ENCODE assay signal across 13 cellular contexts in the genomic region with DNA sequence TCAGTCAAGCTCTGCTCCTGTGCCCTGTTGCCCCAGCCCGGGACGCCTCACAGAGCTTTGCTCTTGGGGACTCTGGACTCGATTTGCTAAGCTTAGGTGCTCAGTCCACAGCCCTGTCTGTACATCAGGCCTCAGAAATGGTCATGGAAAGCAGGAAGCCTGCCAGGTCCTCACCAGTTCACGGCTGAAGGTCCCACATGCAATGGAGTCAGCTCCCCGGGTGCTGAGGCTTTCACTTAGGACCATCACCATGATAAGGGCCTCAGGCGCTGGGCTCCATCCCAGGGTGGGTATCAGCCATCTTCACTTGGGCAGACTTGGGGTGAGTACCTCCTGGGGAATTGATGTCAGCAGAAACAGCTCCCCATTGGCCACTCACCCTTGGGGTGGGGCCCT. TPM values are rescaled to one million over a fixed set of nuclear protein-coding genes. Genes with fewer than 3 reads are reported as not detected.
DNase-seq lines count a peak whose midpoint lies in the region; ATAC-seq, FAIRE-seq and TF ChIP-seq lines count a peak whose summit lies in the region.
"Had no signal": no experiment of that assay in that cellular context is flagged by ENCODE, and none has a peak within 500 bp of the region (broad histone marks: within the 10 kb centered on the region; RNA-seq: fewer than 3 reads in every experiment).

No MANE protein-coding gene starts in this region.

- H3K27ac ChIP-seq in CD4-positive, alpha-beta memory T cell (ENCODE audit: low read depth, low read length), result peak overlapping the region; percentile 90
- H3K27ac ChIP-seq in kidney (ENCODE audit: low read depth in 2 of 2, low read length in 2 of 2), result peak overlapping the region; percentile 63 to 85
- H3K27ac ChIP-seq in spleen, result peak overlapping the region; percentile 0 to 95 (median 86)
- H3K27ac ChIP-seq: PC-9 had no signal

- H3K9me3 ChIP-seq in CD4-positive, alpha-beta memory T cell (ENCODE audit: control insufficient read depth in 1 of 2, low read length in 2 of 2), result no peaks in the 10 kb centered on the region
- H3K9me3 ChIP-seq in kidney (ENCODE audit: control insufficient read depth in 1 of 2, low read length in 2 of 2) (no peaks in the 10 kb centered on the region), spleen (no peaks in the 10 kb centered on the region)

- CTCF ChIA-PET in CD4-positive, alpha-beta memory T cell (lab: Charles Lee; ENCODE audit: partially characterized antibody), result interaction anchor here (1.0 to 11.1 kb wide), 10 partner anchors 9 to 168 kb away, joined by 3 to 201 read pairs (median 6); no protein-coding TSS in a partner anchor
- CTCF ChIA-PET in WTC11 (lab: Charles Lee), result interaction anchor here (3.5 to 5.0 kb wide), 2 partner anchors 12 to 34 kb away, joined by 29 to 46 read pairs; no protein-coding TSS in a partner anchor

- no peak overlapping the region for H3K4me3 ChIP-seq in CD4-positive, alpha-beta memory T cell (ENCODE audit: low read length in 2 of 2)
- H3K4me3 ChIP-seq in kidney (ENCODE audit: low read length in 2 of 2) (no peak overlapping the region), spleen (no peak overlapping the region)
- H3K4me3 ChIP-seq: PC-9 had no signal

- TF ChIP-seq CTCF in WTC11 (IDR thresholded peaks at IDR 0.05) (no peak), kidney (IDR thresholded peaks at IDR 0.05; ENCODE audit: borderline replicate concordance, extremely low read depth, insufficient read depth) (no peak), spleen (IDR thresholded peaks at IDR 0.05 in 8 of 11, conservative IDR thresholded peaks at IDR 0.05 in 3 of 11) (no peak), osteocyte (IDR thresholded peaks at IDR 0.05) (no peak)

- no peaks in the 10 kb centered on the region for H3K9me3 Mint-ChIP-seq in CD4-positive, alpha-beta memory T cell
- H3K9me3 Mint-ChIP-seq in WTC11 (no peaks in the 10 kb centered on the region), osteocyte (ENCODE audit: unreplicated experiment) (no peaks in the 10 kb centered on the region)

- no peak for FAIRE-seq in kidney (lab: Jason Lieb, UNC)
- FAIRE-seq: bronchial epithelial cell, TTC549 had no signal

- POLR2A ChIA-PET in CD4-positive, alpha-beta memory T cell (lab: Charles Lee; ENCODE audit: partially characterized antibody), result interaction anchor here (0.8 to 15.3 kb wide), 10 partner anchors 9 to 94 kb away, joined by 3 to 544 read pairs (median 20); no protein-coding TSS in a partner anchor
- POLR2A ChIA-PET in WTC11 (lab: Charles Lee), result no interaction called here

- TF ChIP-seq POLR2A in spleen (IDR thresholded peaks at IDR 0.05), result no peak

- peak overlapping the region in 1 of 2 donors; percentile 49 for H3K9ac ChIP-seq in kidney (ENCODE audit: low read length in 2 of 2)

- no peak for ATAC-seq in WTC11
- no peak for ATAC-seq in GM18858 (IDR thresholded peaks at IDR 0.05; ENCODE audit: unreplicated experiment)
- ATAC-seq: esophagus mucosa had no signal

- peak overlapping the region; percentile 83 to 97 (median 95) for H3K27ac Mint-ChIP-seq in CD4-positive, alpha-beta memory T cell
- H3K27ac Mint-ChIP-seq in WTC11, result peak overlapping the region; percentile 47; the same call in 1 of the 2 replicates
- no peak overlapping the region for H3K27ac Mint-ChIP-seq in osteocyte (ENCODE audit: unreplicated experiment)

- H3K4me1 Mint-ChIP-seq in CD4-positive, alpha-beta memory T cell, result peaks cover 81 to 100% (median 92%) of the 10 kb centered on the region in 4 donors
- peaks cover 52% of the 10 kb centered on the region for H3K4me1 Mint-ChIP-seq in WTC11
- peaks cover 5% of the 10 kb centered on the region for H3K4me1 Mint-ChIP-seq in osteocyte (ENCODE audit: unreplicated experiment)

- H3K27me3 ChIP-seq in CD4-positive, alpha-beta memory T cell (ENCODE audit: insufficient read depth, low read length), result no peaks in the 10 kb centered on the region
- H3K27me3 ChIP-seq in spleen (replicated peaks in 1 of 7), result no peaks in the 10 kb centered on the region

- peak overlapping the region in 5 of 8 donors; percentile 24 to 65 (median 53) for H3K4me3 Mint-ChIP-seq in CD4-positive, alpha-beta memory T cell
- H3K4me3 Mint-ChIP-seq in WTC11 (no peak overlapping the region), osteocyte (ENCODE audit: unreplicated experiment) (no peak overlapping the region)

- peak in 1 of 5 donors; percentile 35 for DNase-seq in CD4-positive, alpha-beta memory T cell
- DNase-seq in WTC11 (ENCODE audit: low spot score) (no peak), kidney (peak; percentile 46), spleen (peak; percentile 70), SKM-1 treated with dmso at 0.1 percent for 144 hours (lab: John Stamatoyannopoulos, UW; ENCODE audit: unreplicated experiment) (no peak), NOMO-1 (lab: John Stamatoyannopoulos, UW; ENCODE audit: unreplicated experiment in 2 of 2) (no peak), osteocyte (ENCODE audit: extremely low spot score, unreplicated experiment) (no peak)
- DNase-seq: MM.1S, PC-9 had no signal

- no peaks in the 10 kb centered on the region for H3K27me3 Mint-ChIP-seq in CD4-positive, alpha-beta memory T cell
- H3K27me3 Mint-ChIP-seq in WTC11 (ENCODE audit: low read depth), result no peaks in the 10 kb centered on the region
- no peaks in the 10 kb centered on the region for H3K27me3 Mint-ChIP-seq in osteocyte (ENCODE audit: unreplicated experiment)

- peaks cover 18% of the 10 kb centered on the region for H3K36me3 ChIP-seq in CD4-positive, alpha-beta memory T cell (ENCODE audit: insufficient read depth, low read length)
- H3K36me3 ChIP-seq in kidney (ENCODE audit: control insufficient read depth in 1 of 2, insufficient read depth in 2 of 2, low read length in 2 of 2), result no peaks in the 10 kb centered on the region
- peaks cover 0 to 46% (median 15%) of the 10 kb centered on the region in 6 donors for H3K36me3 ChIP-seq in spleen

- peaks cover 100% of the 10 kb centered on the region for H3K4me1 ChIP-seq in CD4-positive, alpha-beta memory T cell (ENCODE audit: insufficient read depth, low read length)
- H3K4me1 ChIP-seq in kidney (ENCODE audit: control insufficient read depth in 1 of 2, insufficient read depth in 1 of 2, low read depth in 1 of 2, low read length in 2 of 2) (peaks cover 92 to 98% of the 10 kb centered on the region in 2 donors), spleen (peaks cover 92 to 100% (median 100%) of the 10 kb centered on the region in 6 donors)

- H3K36me3 Mint-ChIP-seq in CD4-positive, alpha-beta memory T cell, result peaks cover 26 to 46% of the 10 kb centered on the region in 2 donors
- H3K36me3 Mint-ChIP-seq in WTC11 (peaks cover 7% of the 10 kb centered on the region; the same call in 1 of the 2 replicates), osteocyte (ENCODE audit: unreplicated experiment) (peaks cover 3% of the 10 kb centered on the region)

- WGBS in spleen, 5 donors, result 79 to 89% (median 85%) methylated on average over 5 to 6 of the region's 6 CpGs

- intact Hi-C loops in CD4-positive, alpha-beta memory T cell (cut with micrococcal nuclease), result no loop called here
- intact Hi-C loops in kidney (cut with DNase I), result no loop called here
- intact Hi-C loops in spleen (cut with DNase I; ENCODE audit: low total_unique reads), result no loop called here

TF ChIP-seq in WTC11, 78 proteins besides CTCF, POLR2A, EP300 and RAD21:
- no peak for TF ChIP-seq FOXP4 (CRISPR knock-in tag; IDR thresholded peaks at IDR 0.05)
- TF ChIP-seq, protein P1, sequence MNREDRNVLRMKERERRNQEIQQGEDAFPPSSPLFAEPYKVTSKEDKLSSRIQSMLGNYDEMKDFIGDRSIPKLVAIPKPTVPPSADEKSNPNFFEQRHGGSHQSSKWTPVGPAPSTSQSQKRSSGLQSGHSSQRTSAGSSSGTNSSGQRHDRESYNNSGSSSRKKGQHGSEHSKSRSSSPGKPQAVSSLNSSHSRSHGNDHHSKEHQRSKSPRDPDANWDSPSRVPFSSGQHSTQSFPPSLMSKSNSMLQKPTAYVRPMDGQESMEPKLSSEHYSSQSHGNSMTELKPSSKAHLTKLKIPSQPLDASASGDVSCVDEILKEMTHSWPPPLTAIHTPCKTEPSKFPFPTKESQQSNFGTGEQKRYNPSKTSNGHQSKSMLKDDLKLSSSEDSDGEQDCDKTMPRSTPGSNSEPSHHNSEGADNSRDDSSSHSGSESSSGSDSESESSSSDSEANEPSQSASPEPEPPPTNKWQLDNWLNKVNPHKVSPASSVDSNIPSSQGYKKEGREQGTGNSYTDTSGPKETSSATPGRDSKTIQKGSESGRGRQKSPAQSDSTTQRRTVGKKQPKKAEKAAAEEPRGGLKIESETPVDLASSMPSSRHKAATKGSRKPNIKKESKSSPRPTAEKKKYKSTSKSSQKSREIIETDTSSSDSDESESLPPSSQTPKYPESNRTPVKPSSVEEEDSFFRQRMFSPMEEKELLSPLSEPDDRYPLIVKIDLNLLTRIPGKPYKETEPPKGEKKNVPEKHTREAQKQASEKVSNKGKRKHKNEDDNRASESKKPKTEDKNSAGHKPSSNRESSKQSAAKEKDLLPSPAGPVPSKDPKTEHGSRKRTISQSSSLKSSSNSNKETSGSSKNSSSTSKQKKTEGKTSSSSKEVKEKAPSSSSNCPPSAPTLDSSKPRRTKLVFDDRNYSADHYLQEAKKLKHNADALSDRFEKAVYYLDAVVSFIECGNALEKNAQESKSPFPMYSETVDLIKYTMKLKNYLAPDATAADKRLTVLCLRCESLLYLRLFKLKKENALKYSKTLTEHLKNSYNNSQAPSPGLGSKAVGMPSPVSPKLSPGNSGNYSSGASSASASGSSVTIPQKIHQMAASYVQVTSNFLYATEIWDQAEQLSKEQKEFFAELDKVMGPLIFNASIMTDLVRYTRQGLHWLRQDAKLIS (CRISPR knock-in tag; IDR thresholded peaks at IDR 0.05; ENCODE audit: borderline replicate concordance), result no peak

RNA-seq across cellular contexts. Expression of gene FAM53B, which starts 37.7 kb away (rescaled TPM):
- total RNA-seq in CD4-positive, alpha-beta memory T cell, result 10 to 100 TPM; 57.3 to 60.7 TPM
- 10 to 100 TPM in 1 of 2 donors, 1 to 10 TPM in 1; 7.3 to 42.5 TPM for polyA plus RNA-seq in CD4-positive, alpha-beta memory T cell
- total RNA-seq in WTC11 (2021) (18.7 to 21.3 TPM (median 19.9 TPM) in 3 replicates), kidney (30.0 TPM), spleen (10 to 100 TPM; 43.8 to 94.0 (median 68.9) TPM), osteocyte (14.7 and 17.0 TPM in 2 replicates)
- polyA plus RNA-seq in kidney (ENCODE audit: insufficient read depth, low read depth, low replicate concordance) (11.8 TPM), spleen (10 to 100 TPM; 13.3 to 35.2 (median 20.0) TPM)

Comparison
In these comparisons a context has a peak if more than half of its experiments do, and no peak if none do; other contexts are left out.
1. DNase-seq: peak in kidney (single experiment) and spleen (single experiment); none in WTC11 (single experiment), SKM-1 treated with dmso at 0.1 percent for 144 hours (single experiment), NOMO-1 (0 of 2) and osteocyte (single experiment).
2. H3K4me3 Mint-ChIP-seq: peak in CD4-positive, alpha-beta memory T cell (5 of 8); none in WTC11 (single experiment) and osteocyte (single experiment).
3. Peak in every context shown above with its lines, with median percentiles within 50 percentile points of each other: H3K27ac ChIP-seq.